8 cellular contexts compared by ENCODE assay signal in genomic region chr12:12008931-12009611, GRCh38.
DNase-seq lines count a peak whose midpoint lies in the region; ATAC-seq and TF ChIP-seq lines count a peak whose summit lies in the region.

No MANE protein-coding gene starts in this region.

- TF ChIP-seq CTCF in GM12874 (IDR thresholded peaks at IDR 0.05; ENCODE audit: insufficient read depth, low read depth, low read length) (peak; percentile 23; the same call in 1 of the 2 replicates), brain microvascular endothelial cell (IDR thresholded peaks at IDR 0.05; ENCODE audit: low read depth, low read length, missing control alignments) (peak; percentile 56), nephron progenitor cell (IDR thresholded peaks at IDR 0.05) (no peak), tibial artery (IDR thresholded peaks at IDR 0.05) (no peak)

- peak overlapping the region; percentile 41 for H3K27ac Mint-ChIP-seq in nephron progenitor cell

- H3K27me3 ChIP-seq in brain microvascular endothelial cell (replicated peaks) (no peaks in the 10 kb centered on the region), tibial artery (no peaks in the 10 kb centered on the region)

- H3K27me3 Mint-ChIP-seq in nephron progenitor cell (ENCODE audit: low read depth, poor library complexity): peaks cover 17% of the 10 kb centered on the region

- peaks cover 65% of the 10 kb centered on the region for H3K4me1 Mint-ChIP-seq in nephron progenitor cell

- no peak overlapping the region for H3K4me3 Mint-ChIP-seq in nephron progenitor cell

- H3K27ac ChIP-seq in brain microvascular endothelial cell: peak overlapping the region; percentile 48
- no peak overlapping the region for H3K27ac ChIP-seq in tibial artery

- DNase-seq in MV-4-11 (lab: John Stamatoyannopoulos, UW) (peak; percentile 90), brain microvascular endothelial cell (peak; percentile 43), nephron progenitor cell (peak; percentile 57), tibial artery (no peak), middle frontal gyrus (ENCODE audit: extremely low spot score, low spot score) (no peak)

- H3K4me3 ChIP-seq in brain microvascular endothelial cell (ENCODE audit: low read depth, low read length): no peak overlapping the region
- H3K4me3 ChIP-seq in tibial artery: no peak overlapping the region

- no peaks in the 10 kb centered on the region for H3K36me3 Mint-ChIP-seq in nephron progenitor cell (ENCODE audit: low read depth)

- in situ Hi-C loops in brain microvascular endothelial cell (cut with HindIII; ENCODE audit: low pct_ligation_motif_present, low sequenced_read_pairs): no loop called here

- intact Hi-C loops in tibial artery (cut with DNase I; ENCODE audit: low total_unique reads): no loop called here

- no peaks in the 10 kb centered on the region for H3K36me3 ChIP-seq in brain microvascular endothelial cell (replicated peaks)
- no peaks in the 10 kb centered on the region for H3K36me3 ChIP-seq in tibial artery

- peak; percentile 50 for ATAC-seq in HG02610 (IDR thresholded peaks at IDR 0.05; ENCODE audit: unreplicated experiment)
- ATAC-seq in SK-N-SH treated with all-trans-retinoic acid at 6 μM for 48 hours: peak; percentile 54; the same call in 2 of the 3 replicates

- no peaks in the 10 kb centered on the region for H3K9me3 ChIP-seq in tibial artery

- peaks cover 0 to 18% (median 0%) of the 10 kb centered on the region in 4 donors for H3K4me1 ChIP-seq in tibial artery

- peaks cover 15% of the 10 kb centered on the region for H3K9me3 Mint-ChIP-seq in nephron progenitor cell

TF ChIP-seq in SK-N-SH treated with all-trans-retinoic acid at 6 μM for 48 hours, 23 proteins besides CTCF, POLR2A, EP300 and RAD21:
- TF ChIP-seq ZFP30 (CRISPR knock-in tag; IDR thresholded peaks at IDR 0.05): no peak
- TF ChIP-seq BACH2 (CRISPR knock-in tag; IDR thresholded peaks at IDR 0.05; ENCODE audit: borderline replicate concordance): no peak
- TF ChIP-seq CSDC2 (CRISPR knock-in tag; IDR thresholded peaks at IDR 0.05): no peak
- TF ChIP-seq SNAI2 (CRISPR knock-in tag; IDR thresholded peaks at IDR 0.05): no peak
- TF ChIP-seq TCF4 (CRISPR knock-in tag; IDR thresholded peaks at IDR 0.05; ENCODE audit: borderline replicate concordance): no peak
- no peak for TF ChIP-seq GLIS3 (CRISPR knock-in tag; IDR thresholded peaks at IDR 0.05)
- TF ChIP-seq TSHZ2 (CRISPR knock-in tag; IDR thresholded peaks at IDR 0.05): no peak
- TF ChIP-seq, protein P1, sequence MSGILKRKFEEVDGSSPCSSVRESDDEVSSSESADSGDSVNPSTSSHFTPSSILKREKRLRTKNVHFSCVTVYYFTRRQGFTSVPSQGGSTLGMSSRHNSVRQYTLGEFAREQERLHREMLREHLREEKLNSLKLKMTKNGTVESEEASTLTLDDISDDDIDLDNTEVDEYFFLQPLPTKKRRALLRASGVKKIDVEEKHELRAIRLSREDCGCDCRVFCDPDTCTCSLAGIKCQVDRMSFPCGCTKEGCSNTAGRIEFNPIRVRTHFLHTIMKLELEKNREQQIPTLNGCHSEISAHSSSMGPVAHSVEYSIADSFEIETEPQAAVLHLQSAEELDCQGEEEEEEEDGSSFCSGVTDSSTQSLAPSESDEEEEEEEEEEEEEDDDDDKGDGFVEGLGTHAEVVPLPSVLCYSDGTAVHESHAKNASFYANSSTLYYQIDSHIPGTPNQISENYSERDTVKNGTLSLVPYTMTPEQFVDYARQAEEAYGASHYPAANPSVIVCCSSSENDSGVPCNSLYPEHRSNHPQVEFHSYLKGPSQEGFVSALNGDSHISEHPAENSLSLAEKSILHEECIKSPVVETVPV (CRISPR knock-in tag; IDR thresholded peaks at IDR 0.05): no peak
- no peak for TF ChIP-seq ISL1 (CRISPR knock-in tag; IDR thresholded peaks at IDR 0.05)
- TF ChIP-seq OSR1 (CRISPR knock-in tag; IDR thresholded peaks at IDR 0.05): no peak
- no peak for TF ChIP-seq ARNTL (CRISPR knock-in tag; IDR thresholded peaks at IDR 0.05; ENCODE audit: borderline replicate concordance, low read depth)
- TF ChIP-seq CREB5 (CRISPR knock-in tag; IDR thresholded peaks at IDR 0.05; ENCODE audit: low read depth): no peak
- TF ChIP-seq ZNF8 (CRISPR knock-in tag; IDR thresholded peaks at IDR 0.05): no peak
- no peak for TF ChIP-seq ZFP3 (CRISPR knock-in tag; IDR thresholded peaks at IDR 0.05)
- TF ChIP-seq, protein P2, sequence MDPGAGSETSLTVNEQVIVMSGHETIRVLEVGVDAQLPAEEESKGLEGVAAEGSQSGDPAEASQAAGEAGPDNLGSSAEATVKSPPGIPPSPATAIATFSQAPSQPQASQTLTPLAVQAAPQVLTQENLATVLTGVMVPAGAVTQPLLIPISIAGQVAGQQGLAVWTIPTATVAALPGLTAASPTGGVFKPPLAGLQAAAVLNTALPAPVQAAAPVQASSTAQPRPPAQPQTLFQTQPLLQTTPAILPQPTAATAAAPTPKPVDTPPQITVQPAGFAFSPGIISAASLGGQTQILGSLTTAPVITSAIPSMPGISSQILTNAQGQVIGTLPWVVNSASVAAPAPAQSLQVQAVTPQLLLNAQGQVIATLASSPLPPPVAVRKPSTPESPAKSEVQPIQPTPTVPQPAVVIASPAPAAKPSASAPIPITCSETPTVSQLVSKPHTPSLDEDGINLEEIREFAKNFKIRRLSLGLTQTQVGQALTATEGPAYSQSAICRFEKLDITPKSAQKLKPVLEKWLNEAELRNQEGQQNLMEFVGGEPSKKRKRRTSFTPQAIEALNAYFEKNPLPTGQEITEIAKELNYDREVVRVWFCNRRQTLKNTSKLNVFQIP (CRISPR knock-in tag; IDR thresholded peaks at IDR 0.05; ENCODE audit: borderline replicate concordance, low read depth): no peak
- TF ChIP-seq ZNF70 (CRISPR knock-in tag; IDR thresholded peaks at IDR 0.05): no peak
- no peak for TF ChIP-seq ZNF565 (CRISPR knock-in tag; conservative IDR thresholded peaks at IDR 0.05; ENCODE audit: low read depth)
TF ChIP-seq in SK-N-SH treated with all-trans-retinoic acid at 6 μM for 48 hours: peak in this region for 0.

Comparison
In these comparisons a context has a peak if more than half of its experiments do, and no peak if none do; other contexts are left out.
1. CTCF ChIP-seq: peak in GM12874 (single experiment) and brain microvascular endothelial cell (single experiment); none in nephron progenitor cell (single experiment) and tibial artery (0 of 2).
2. DNase-seq: peak in MV-4-11 (single experiment), brain microvascular endothelial cell (single experiment) and nephron progenitor cell (single experiment); none in tibial artery (0 of 2) and middle frontal gyrus (single experiment).